ENCODE assay signal across 8 cellular contexts in genomic region chr1:154730251-154730650, GRCh38.
DNase-seq lines count a peak whose midpoint lies in the region; ATAC-seq, FAIRE-seq and TF ChIP-seq lines count a peak whose summit lies in the region.

No MANE protein-coding gene starts in this region.

- H3K36me3 ChIP-seq in GM23248 (ENCODE audit: low read depth): no peaks in the 10 kb centered on the region
- no peaks in the 10 kb centered on the region for H3K36me3 ChIP-seq in endothelial cell of umbilical vein (ENCODE audit: control insufficient read depth in 2 of 2, extremely low read depth in 1 of 2, insufficient read depth in 2 of 2, low read length in 2 of 2)

- WGBS in GM23248 (ENCODE audit: low coverage in 1 of 2, low lambda C conversion rate in 2 of 2, missing lambda C conversion rate in 2 of 2), 2 experiments: 70 to 71% methylated on average over 1 of the region's 1 CpG

- POLR2A ChIA-PET in endothelial cell of umbilical vein (lab: Charles Lee): interaction anchor here (0.6 kb wide), 1 partner anchor 36 kb away, joined by 5 read pairs; no protein-coding TSS in a partner anchor

- TF ChIP-seq POLR2A in endothelial cell of umbilical vein (IDR thresholded peaks at IDR 0.05; ENCODE audit: low read depth, low read length): no peak

- FAIRE-seq in endothelial cell of umbilical vein (lab: Jason Lieb, UNC): peak; percentile 95

- ATAC-seq in HG03108 (IDR thresholded peaks at IDR 0.05; ENCODE audit: unreplicated experiment) (no peak), HG03457 (IDR thresholded peaks at IDR 0.05; ENCODE audit: unreplicated experiment) (no peak)

- H3F3A ChIP-seq in GM23248 (ENCODE audit: insufficient read depth): peaks cover 19% of the 10 kb centered on the region

- in situ Hi-C loops in GM23248 (cut with MboI): no loop called here

- peaks cover 22% of the 10 kb centered on the region for H3K4me1 ChIP-seq in GM23248 (ENCODE audit: insufficient read depth)
- peaks cover 49% of the 10 kb centered on the region for H3K4me1 ChIP-seq in endothelial cell of umbilical vein (ENCODE audit: control insufficient read depth, extremely low read depth, insufficient read depth, low read length)

- H3K27ac ChIP-seq in GM23248 (peak overlapping the region; percentile 46), endothelial cell of umbilical vein (ENCODE audit: insufficient read depth, low read depth, low read length) (peak overlapping the region; percentile 93)

- no TSS peak for BruUV-seq in endothelial cell of umbilical vein (replicated peaks; lab: Mats Ljungman, UMichigan)

- peak overlapping the region; percentile 5; the same call in 1 of the 2 replicates for H2AFZ ChIP-seq in GM23248
- peak overlapping the region; percentile 78 for H2AFZ ChIP-seq in endothelial cell of umbilical vein (ENCODE audit: low read depth, low read length)

- H4K20me1 ChIP-seq in GM23248 (ENCODE audit: insufficient read depth) (no peaks in the 10 kb centered on the region), endothelial cell of umbilical vein (replicated peaks; ENCODE audit: control insufficient read depth, extremely low read depth, insufficient read depth, low read length) (no peaks in the 10 kb centered on the region)

- H3K9ac ChIP-seq in GM23248 (peak overlapping the region; percentile 49; the same call in 1 of the 2 replicates), endothelial cell of umbilical vein (replicated peaks; ENCODE audit: extremely low read depth, insufficient read depth, low read length) (peak overlapping the region; percentile 61)

- H3K9me3 ChIP-seq in GM23248 (ENCODE audit: low read depth) (no peaks in the 10 kb centered on the region), endothelial cell of umbilical vein (replicated peaks; ENCODE audit: control insufficient read depth, insufficient read depth, low read length) (no peaks in the 10 kb centered on the region)

- dilution Hi-C loops in endothelial cell of umbilical vein (cut with MboI; ENCODE audit: extremely low pct_ligation_motif_present, low sequenced_read_pairs): no loop called here

- H3K4me3 ChIP-seq in GM23248 (no peak overlapping the region), endothelial cell of umbilical vein (replicated peaks in 1 of 3; ENCODE audit: insufficient read depth in 1 of 3, low read depth in 1 of 3, low read length in 3 of 3) (no peak overlapping the region)

- intact Hi-C loops in endothelial cell of umbilical vein (cut with micrococcal nuclease): loop anchor here (1.0 to 10.0 kb wide), 3 partner anchors 23 to 235 kb away; no protein-coding TSS in a partner anchor

- no peak for TF ChIP-seq CTCF in endothelial cell of umbilical vein (IDR thresholded peaks at IDR 0.05; ENCODE audit: extremely low read depth in 1 of 2, insufficient read depth in 1 of 2, low read depth in 1 of 2, low read length in 2 of 2)

- H3K4me2 ChIP-seq in GM23248 (ENCODE audit: unreplicated experiment): peak overlapping the region; percentile 46
- peak overlapping the region; percentile 68 for H3K4me2 ChIP-seq in endothelial cell of umbilical vein (ENCODE audit: insufficient read depth, low read length)

- no peaks in the 10 kb centered on the region for H3K27me3 ChIP-seq in GM23248 (replicated peaks; ENCODE audit: insufficient read depth)
- H3K27me3 ChIP-seq in endothelial cell of umbilical vein (ENCODE audit: control insufficient read depth in 2 of 2, insufficient read depth in 2 of 2, low read length in 2 of 2): no peaks in the 10 kb centered on the region

- CTCF ChIA-PET in endothelial cell of umbilical vein (lab: Charles Lee): interaction anchor here (0.7 to 2.5 kb wide), 12 partner anchors 10 to 171 kb away, joined by 3 to 19 read pairs (median 4); partner anchors contain the start of gene KCNN3

- DNase-seq in GM23248 (peak; percentile 72), NCI-H2227 (lab: John Stamatoyannopoulos, UW; ENCODE audit: unreplicated experiment) (peak; percentile 92), endothelial cell of umbilical vein (ENCODE audit: low read depth, low spot score) (peak; percentile 93), pulmonary artery endothelial cell (ENCODE audit: low read depth, low spot score) (peak; percentile 82)
- no peak for DNase-seq in activated CD4-positive, alpha-beta T cell treated with anti-CD3 and anti-CD28 coated beads, Interleukin-2, amount 50 U/mL, for 48 hours
- no peak for DNase-seq in stimulated activated naive CD4-positive, alpha-beta T cell (lab: John Stamatoyannopoulos, UW)

- no peaks in the 10 kb centered on the region for H3K9me1 ChIP-seq in endothelial cell of umbilical vein (replicated peaks; ENCODE audit: control insufficient read depth, extremely low read depth, insufficient read depth, low read length)

- H3K79me2 ChIP-seq in GM23248 (ENCODE audit: insufficient read depth): no peaks in the 10 kb centered on the region
- no peaks in the 10 kb centered on the region for H3K79me2 ChIP-seq in endothelial cell of umbilical vein (ENCODE audit: control insufficient read depth, insufficient read depth, low read length)

- no peaks in the 10 kb centered on the region for H3K9me2 ChIP-seq in GM23248 (ENCODE audit: insufficient read depth)

TF ChIP-seq in endothelial cell of umbilical vein, 7 proteins besides CTCF, POLR2A, EP300 and RAD21:
- TF ChIP-seq GATA2 (IDR thresholded peaks at IDR 0.05; ENCODE audit: insufficient read depth, insufficient read length, low read depth, low read length) (no peak), POLR2AphosphoS5 (IDR thresholded peaks at IDR 0.05; ENCODE audit: insufficient read depth, low read depth, low read length) (no peak), MYC (IDR thresholded peaks at IDR 0.05; ENCODE audit: low read depth, low read length) (no peak), MAX (IDR thresholded peaks at IDR 0.05; ENCODE audit: insufficient read depth, insufficient read length) (no peak), FOS (IDR thresholded peaks at IDR 0.05; ENCODE audit: borderline replicate concordance, insufficient read depth, low read length) (no peak), JUN (IDR thresholded peaks at IDR 0.05; ENCODE audit: borderline replicate concordance, insufficient read depth, insufficient read length, low read depth) (peak; percentile 37), EZH2 (IDR thresholded peaks at IDR 0.05; ENCODE audit: borderline replicate concordance, low read depth, low read length, severe bottlenecking) (no peak)
TF ChIP-seq in endothelial cell of umbilical vein: peak in this region for 1.

Comparison
In these comparisons a context has a peak if more than half of its experiments do, and no peak if none do; other contexts are left out.
1. DNase-seq: peak in GM23248 (single experiment), NCI-H2227 (single experiment), endothelial cell of umbilical vein (single experiment) and pulmonary artery endothelial cell (single experiment); none in activated CD4-positive, alpha-beta T cell treated with anti-CD3 and anti-CD28 coated beads, Interleukin-2, amount 50 U/mL, for 48 hours (0 of 2) and stimulated activated naive CD4-positive, alpha-beta T cell (0 of 6).